In genomic region chr6:149233056-149233715, GRCh38 we compare ENCODE assay signal across 8 cellular contexts.
DNase-seq lines count a peak whose midpoint lies in the region; ATAC-seq and TF ChIP-seq lines count a peak whose summit lies in the region.

No MANE protein-coding gene starts in this region.

- no peaks in the 10 kb centered on the region for H3K9me2 ChIP-seq in MM.1S (replicated peaks; ENCODE audit: insufficient read depth, low read length)

- no peaks in the 10 kb centered on the region for H4K20me1 ChIP-seq in osteoblast (ENCODE audit: insufficient read depth, low read length)
- H4K20me1 ChIP-seq in MM.1S (ENCODE audit: insufficient read depth, low read length): no peaks in the 10 kb centered on the region

- DNase-seq in HFF-Myc (ENCODE audit: extremely low read depth, low read depth): peak; percentile 87
- peak in 4 of 5 experiments; percentile 12 to 94 (median 22) for DNase-seq in T-helper 2 cell
- DNase-seq in breast epithelium (ENCODE audit: low spot score in 2 of 2): no peak
- DNase-seq in osteoblast (ENCODE audit: insufficient read length, low spot score, missing footprints): peak; percentile 91
- DNase-seq in NCI-H2227 (lab: John Stamatoyannopoulos, UW; ENCODE audit: unreplicated experiment): no peak
- DNase-seq in MM.1S: no peak

- no peak for TF ChIP-seq POLR2A in breast epithelium (IDR thresholded peaks at IDR 0.05)

- no peak overlapping the region for H3K4me3 ChIP-seq in HFF-Myc (replicated peaks; ENCODE audit: low read depth, low read length)
- H3K4me3 ChIP-seq in breast epithelium: no peak overlapping the region
- H3K4me3 ChIP-seq in osteoblast (ENCODE audit: insufficient read depth, low read length): peak overlapping the region; percentile 36
- no peak overlapping the region for H3K4me3 ChIP-seq in MM.1S (ENCODE audit: low read length)

- H3K9ac ChIP-seq in MM.1S (ENCODE audit: low read length): no peak overlapping the region

- H3F3A ChIP-seq in MM.1S (ENCODE audit: insufficient read depth, low read length): peaks cover 6% of the 10 kb centered on the region; the same call in 1 of the 2 replicates

- no peak for ATAC-seq in HG03378 (IDR thresholded peaks at IDR 0.05; ENCODE audit: unreplicated experiment)
- ATAC-seq in GM18868 (IDR thresholded peaks at IDR 0.05; ENCODE audit: unreplicated experiment): no peak

- no peaks in the 10 kb centered on the region for H3K36me3 ChIP-seq in breast epithelium
- H3K36me3 ChIP-seq in osteoblast (ENCODE audit: insufficient read depth, low read length): no peaks in the 10 kb centered on the region
- H3K36me3 ChIP-seq in MM.1S (replicated peaks; ENCODE audit: insufficient read depth, low read length): no peaks in the 10 kb centered on the region

- H3K9me3 ChIP-seq in breast epithelium (no peaks in the 10 kb centered on the region), osteoblast (ENCODE audit: low read depth, low read length) (no peaks in the 10 kb centered on the region), MM.1S (replicated peaks; ENCODE audit: insufficient read depth, low read length) (no peaks in the 10 kb centered on the region)

- H3K27me3 ChIP-seq in breast epithelium (no peaks in the 10 kb centered on the region), osteoblast (ENCODE audit: insufficient read depth, low read length) (no peaks in the 10 kb centered on the region), MM.1S (replicated peaks; ENCODE audit: insufficient read depth, low read length) (no peaks in the 10 kb centered on the region)

- TF ChIP-seq CTCF in HFF-Myc (IDR thresholded peaks at IDR 0.05; ENCODE audit: low read depth, low read length, missing control alignments) (no peak), breast epithelium (IDR thresholded peaks at IDR 0.05) (no peak), osteoblast (IDR thresholded peaks at IDR 0.05; ENCODE audit: extremely low read depth, low read depth, low read length) (no peak), MM.1S (IDR thresholded peaks at IDR 0.05; ENCODE audit: low read length) (no peak)

- intact Hi-C loops in breast epithelium (cut with DNase I; ENCODE audit: low total_unique reads): no loop called here

- H3K79me2 ChIP-seq in osteoblast (ENCODE audit: insufficient read depth, low read length) (no peaks in the 10 kb centered on the region), MM.1S (ENCODE audit: low read length) (no peaks in the 10 kb centered on the region)

- peak overlapping the region; percentile 20 to 37 for H3K27ac ChIP-seq in breast epithelium
- peak overlapping the region; percentile 41 for H3K27ac ChIP-seq in osteoblast (ENCODE audit: low read depth, low read length)
- no peak overlapping the region for H3K27ac ChIP-seq in MM.1S (ENCODE audit: low read length)

- H3K4me1 ChIP-seq in breast epithelium: no peaks in the 10 kb centered on the region
- peaks cover 33% of the 10 kb centered on the region for H3K4me1 ChIP-seq in osteoblast (ENCODE audit: insufficient read depth, low read length)
- H3K4me1 ChIP-seq in MM.1S (ENCODE audit: low read length): peaks cover 24% of the 10 kb centered on the region

- H3K4me2 ChIP-seq in osteoblast (ENCODE audit: insufficient read depth, low read length) (peak overlapping the region; percentile 49), MM.1S (ENCODE audit: low read depth, low read length) (no peak overlapping the region)

- peak overlapping the region; percentile 16 for H2AFZ ChIP-seq in osteoblast (ENCODE audit: low read length)
- H2AFZ ChIP-seq in MM.1S (ENCODE audit: low read length): no peak overlapping the region

Comparison
In these comparisons a context has a peak if more than half of its experiments do, and no peak if none do; other contexts are left out.
1. DNase-seq: peak in HFF-Myc (single experiment), T-helper 2 cell (4 of 5) and osteoblast (single experiment); none in breast epithelium (0 of 2), NCI-H2227 (single experiment) and MM.1S (single experiment).